ENCODE assay signal across 18 cellular contexts in the genomic region with DNA sequence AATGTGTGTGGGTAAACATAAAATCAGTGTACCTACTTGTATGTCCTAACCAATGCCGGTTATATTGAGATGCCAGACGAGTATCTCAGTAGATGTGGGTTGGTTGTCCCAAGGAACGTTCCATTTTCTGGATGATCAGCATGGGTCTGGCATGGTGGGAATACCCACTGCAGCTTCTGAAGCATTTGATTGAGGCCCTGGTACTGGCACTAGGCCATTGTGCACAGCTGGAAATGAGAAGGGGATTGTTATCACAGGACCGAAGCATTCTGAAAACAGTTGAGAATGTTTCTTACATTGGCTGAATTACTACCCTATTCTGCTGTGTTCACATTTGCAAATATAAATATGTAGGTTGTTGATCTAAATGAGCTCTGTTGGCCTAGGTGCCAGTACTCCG.
"Had no signal": no experiment of that assay in that cellular context is flagged by ENCODE, and none has a peak within 500 bp of the region (broad histone marks: within the 10 kb centered on the region; RNA-seq: fewer than 3 reads in every experiment).

No MANE protein-coding gene starts in this region.

- H3K27ac Mint-ChIP-seq: activated CD4-positive, alpha-beta T cell treated with anti-CD3 and anti-CD28 coated beads, Interleukin-2, amount 10 ng/mL, durations not matched to agents 7 days and 5 days; activated naive CD8-positive, alpha-beta T cell treated with anti-CD3 and anti-CD28 coated beads, Interleukin-2, amount 10 ng/mL, durations not matched to agents 7 days and 5 days; activated T-helper 1 cell treated with anti-CD3 and anti-CD28 coated beads, Interleukin-12 subunit alpha, Interleukin-12 subunit beta, Interleukin-2, Interleukin-4 antibody, amounts not matched to agents 30 ng/mL and 10 ng/mL and 1 ng/mL, durations not matched to agents 14 hours and 24 hours and 36 hours; endodermal cell; natural killer cell treated with Interleukin-12 subunit alpha and Interleukin-12 subunit beta and Interleukin-15 and Interleukin-18, amount 100 ng/mL, for 72 hours; stimulated activated effector memory CD8-positive, alpha-beta T cell treated with anti-CD3 and anti-CD28 coated beads, Interleukin-12 subunit alpha, Interleukin-12 subunit beta, amount 100 ng/mL, for 72 hours had no signal

- H3K27ac ChIP-seq: breast epithelium, heart right ventricle, left lung, sigmoid colon, upper lobe of right lung had no signal

- H3K4me1 Mint-ChIP-seq: activated CD4-positive, alpha-beta T cell treated with anti-CD3 and anti-CD28 coated beads, Interleukin-2, amount 10 ng/mL, durations not matched to agents 7 days and 5 days; activated naive CD8-positive, alpha-beta T cell treated with anti-CD3 and anti-CD28 coated beads, Interleukin-2, amount 10 ng/mL, durations not matched to agents 7 days and 5 days; stimulated activated effector memory CD8-positive, alpha-beta T cell treated with anti-CD3 and anti-CD28 coated beads, Interleukin-12 subunit alpha, Interleukin-12 subunit beta, amount 100 ng/mL, for 72 hours had no signal

- H3K4me3 ChIP-seq: breast epithelium, heart right ventricle, left lung, sigmoid colon, upper lobe of right lung had no signal

- H3K27me3 ChIP-seq: breast epithelium, heart right ventricle, left lung, sigmoid colon, upper lobe of right lung had no signal

- H3K9me3 Mint-ChIP-seq: activated CD4-positive, alpha-beta T cell treated with anti-CD3 and anti-CD28 coated beads, Interleukin-2, amount 10 ng/mL, durations not matched to agents 7 days and 5 days; activated naive CD8-positive, alpha-beta T cell treated with anti-CD3 and anti-CD28 coated beads, Interleukin-2, amount 10 ng/mL, durations not matched to agents 7 days and 5 days; activated T-helper 1 cell treated with anti-CD3 and anti-CD28 coated beads, Interleukin-12 subunit alpha, Interleukin-12 subunit beta, Interleukin-2, Interleukin-4 antibody, amounts not matched to agents 30 ng/mL and 10 ng/mL and 1 ng/mL, durations not matched to agents 14 hours and 24 hours and 36 hours; endodermal cell; natural killer cell treated with Interleukin-12 subunit alpha and Interleukin-12 subunit beta and Interleukin-15 and Interleukin-18, amount 100 ng/mL, for 72 hours; stimulated activated effector memory CD8-positive, alpha-beta T cell treated with anti-CD3 and anti-CD28 coated beads, Interleukin-12 subunit alpha, Interleukin-12 subunit beta, amount 100 ng/mL, for 72 hours had no signal

- H3K27me3 Mint-ChIP-seq: activated naive CD8-positive, alpha-beta T cell treated with anti-CD3 and anti-CD28 coated beads, Interleukin-2, amount 10 ng/mL, durations not matched to agents 7 days and 5 days had no signal

- H3K36me3 Mint-ChIP-seq: activated naive CD8-positive, alpha-beta T cell treated with anti-CD3 and anti-CD28 coated beads, Interleukin-2, amount 10 ng/mL, durations not matched to agents 7 days and 5 days; natural killer cell treated with Interleukin-12 subunit alpha and Interleukin-12 subunit beta and Interleukin-15 and Interleukin-18, amount 100 ng/mL, for 72 hours; stimulated activated effector memory CD8-positive, alpha-beta T cell treated with anti-CD3 and anti-CD28 coated beads, Interleukin-12 subunit alpha, Interleukin-12 subunit beta, amount 100 ng/mL, for 72 hours had no signal

- H3K4me3 Mint-ChIP-seq: activated CD4-positive, alpha-beta T cell treated with anti-CD3 and anti-CD28 coated beads, Interleukin-2, amount 10 ng/mL, durations not matched to agents 7 days and 5 days; activated naive CD8-positive, alpha-beta T cell treated with anti-CD3 and anti-CD28 coated beads, Interleukin-2, amount 10 ng/mL, durations not matched to agents 7 days and 5 days; activated T-helper 1 cell treated with anti-CD3 and anti-CD28 coated beads, Interleukin-12 subunit alpha, Interleukin-12 subunit beta, Interleukin-2, Interleukin-4 antibody, amounts not matched to agents 30 ng/mL and 10 ng/mL and 1 ng/mL, durations not matched to agents 14 hours and 24 hours and 36 hours; endodermal cell; natural killer cell treated with Interleukin-12 subunit alpha and Interleukin-12 subunit beta and Interleukin-15 and Interleukin-18, amount 100 ng/mL, for 72 hours; stimulated activated effector memory CD8-positive, alpha-beta T cell treated with anti-CD3 and anti-CD28 coated beads, Interleukin-12 subunit alpha, Interleukin-12 subunit beta, amount 100 ng/mL, for 72 hours had no signal

- DNase-seq: activated CD4-positive, alpha-beta T cell treated with anti-CD3 and anti-CD28 coated beads, Interleukin-2, amount 10 ng/mL, durations not matched to agents 7 days and 5 days; activated CD4-positive, CD25-positive, alpha-beta regulatory T cell; activated CD8-positive, alpha-beta memory T cell treated with anti-CD3 and anti-CD28 coated beads, Interleukin-2, amount 50 U/mL, for 48 hours; activated naive CD4-positive, alpha-beta T cell; activated naive CD8-positive, alpha-beta T cell treated with anti-CD3 and anti-CD28 coated beads, Interleukin-2, amount 10 ng/mL, durations not matched to agents 7 days and 5 days; endodermal cell; heart right ventricle; islet precursor cell; left lung; mammary epithelial cell; sigmoid colon; stimulated activated CD4-positive, alpha-beta T cell treated with anti-CD3 and anti-CD28 coated beads, Interleukin-12 subunit alpha, Interleukin-12 subunit beta, amount 100 ng/mL, for 4 hours; stimulated activated CD4-positive, alpha-beta T cell treated with anti-CD3 and anti-CD28 coated beads, Interleukin-2, amount 100 ng/mL, for 24 hours; upper lobe of right lung had no signal

- ATAC-seq: heart right ventricle; left lung; natural killer cell treated with Interleukin-12 subunit alpha and Interleukin-12 subunit beta and Interleukin-15 and Interleukin-18, amount 100 ng/mL, for 72 hours; stimulated activated effector memory CD8-positive, alpha-beta T cell treated with anti-CD3 and anti-CD28 coated beads, Interleukin-12 subunit alpha, Interleukin-12 subunit beta, amount 100 ng/mL, for 72 hours; upper lobe of right lung had no signal
